9 cellular contexts compared by ENCODE assay signal in the genomic region with DNA sequence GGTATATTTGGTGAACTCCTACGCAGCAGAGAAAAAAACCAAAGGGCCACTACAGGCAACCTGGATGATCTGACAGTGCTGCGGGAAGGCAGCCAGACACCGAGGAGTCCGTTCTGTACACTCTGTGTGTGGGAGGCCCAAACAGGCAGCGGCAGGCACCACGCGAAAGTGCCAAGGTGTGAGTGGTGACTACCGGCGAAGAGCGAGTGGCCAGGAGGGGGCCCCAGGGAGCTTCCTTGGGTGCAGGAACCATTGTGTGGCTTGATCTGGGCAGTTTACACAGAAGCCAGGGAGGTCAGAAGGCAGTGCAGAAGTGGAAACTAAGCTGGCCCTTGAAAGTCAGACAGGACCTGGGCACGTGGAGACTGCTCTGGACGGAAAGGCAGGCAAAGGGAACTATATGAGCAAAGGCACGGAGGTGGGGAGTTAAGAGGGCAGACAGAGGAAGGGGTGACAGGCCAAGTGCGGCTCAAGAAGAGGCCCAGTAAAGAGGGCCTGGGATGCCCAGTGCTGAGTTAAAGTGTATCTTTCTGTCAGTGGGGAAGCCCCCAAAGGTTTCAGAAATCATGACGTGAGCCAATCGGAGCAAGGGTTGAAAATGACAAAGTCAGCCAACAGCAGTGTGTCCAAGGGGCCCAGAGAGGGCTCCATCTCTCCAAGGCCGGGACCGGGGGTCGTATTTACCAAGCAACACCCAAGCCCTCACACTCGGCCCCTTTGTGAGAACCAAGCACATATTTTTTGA. TPM values are rescaled to one million over a fixed set of nuclear protein-coding genes. Genes with fewer than 3 reads are reported as not detected.
A peak's percentile ranks its signal among the peaks of the same experiment; 100 is the strongest.
DNase-seq lines count a peak whose midpoint lies in the region; ATAC-seq, FAIRE-seq and TF ChIP-seq lines count a peak whose summit lies in the region.
"Had no signal": no experiment of that assay in that cellular context is flagged by ENCODE, and none has a peak within 500 bp of the region (broad histone marks: within the 10 kb centered on the region; RNA-seq: fewer than 3 reads in every experiment).

No MANE protein-coding gene starts in this region.

- H3K4me2 ChIP-seq in endothelial cell of umbilical vein (ENCODE audit: insufficient read depth, low read length): no peak overlapping the region

- no peaks in the 10 kb centered on the region for H3K27me3 ChIP-seq in endothelial cell of umbilical vein (ENCODE audit: control insufficient read depth in 2 of 2, insufficient read depth in 2 of 2, low read length in 2 of 2)

- no peak overlapping the region for H3K4me3 ChIP-seq in endothelial cell of umbilical vein (replicated peaks in 1 of 3; ENCODE audit: insufficient read depth in 1 of 3, low read depth in 1 of 3, low read length in 3 of 3)
- H3K4me3 ChIP-seq in urinary bladder (ENCODE audit: low read depth, low read length): no peak overlapping the region

- TF ChIP-seq POLR2A in endothelial cell of umbilical vein (IDR thresholded peaks at IDR 0.05; ENCODE audit: low read depth, low read length): no peak

- POLR2A ChIA-PET in endothelial cell of umbilical vein (lab: Charles Lee): no interaction called here

- H2AFZ ChIP-seq in endothelial cell of umbilical vein (ENCODE audit: low read depth, low read length): no peak overlapping the region

- H3K27ac Mint-ChIP-seq in HFFc6: peak overlapping the region; percentile 7; the same call in 1 of the 2 replicates
- peak overlapping the region; percentile 76 to 80 for H3K27ac Mint-ChIP-seq in natural killer cell

- peak; percentile 40 for FAIRE-seq in endothelial cell of umbilical vein (lab: Jason Lieb, UNC)
- FAIRE-seq: endometrium had no signal

- no peaks in the 10 kb centered on the region for H3K9me1 ChIP-seq in endothelial cell of umbilical vein (replicated peaks; ENCODE audit: control insufficient read depth, extremely low read depth, insufficient read depth, low read length)

- no peak overlapping the region for H3K4me3 Mint-ChIP-seq in HFFc6
- no peak overlapping the region for H3K4me3 Mint-ChIP-seq in natural killer cell

- no peaks in the 10 kb centered on the region for H3K9me3 ChIP-seq in endothelial cell of umbilical vein (replicated peaks; ENCODE audit: control insufficient read depth, insufficient read depth, low read length)

- H3K4me1 ChIP-seq in endothelial cell of umbilical vein (ENCODE audit: control insufficient read depth, extremely low read depth, insufficient read depth, low read length) (peaks cover 21% of the 10 kb centered on the region), urinary bladder (ENCODE audit: insufficient read depth) (no peaks in the 10 kb centered on the region)

- H3K36me3 Mint-ChIP-seq in HFFc6 (ENCODE audit: low read depth) (peaks cover 17% of the 10 kb centered on the region), natural killer cell (no peaks in the 10 kb centered on the region)

- peaks cover 2% of the 10 kb centered on the region for H3K27me3 Mint-ChIP-seq in HFFc6 (ENCODE audit: insufficient read depth)
- H3K27me3 Mint-ChIP-seq in natural killer cell (ENCODE audit: low read depth in 2 of 2): no peaks in the 10 kb centered on the region

- dilution Hi-C loops in endothelial cell of umbilical vein (cut with MboI; ENCODE audit: extremely low pct_ligation_motif_present, low sequenced_read_pairs): no loop called here

- H4K20me1 ChIP-seq in endothelial cell of umbilical vein (replicated peaks; ENCODE audit: control insufficient read depth, extremely low read depth, insufficient read depth, low read length): no peaks in the 10 kb centered on the region

- H3K79me2 ChIP-seq in endothelial cell of umbilical vein (ENCODE audit: control insufficient read depth, insufficient read depth, low read length): peaks cover 79% of the 10 kb centered on the region

- intact Hi-C loops in endothelial cell of umbilical vein (cut with micrococcal nuclease): loop anchor here (1.0 kb wide), 1 partner anchor 91 kb away; no protein-coding TSS in a partner anchor
- intact Hi-C loops in natural killer cell (cut with micrococcal nuclease): loop anchor here (1.0 to 10.0 kb wide), 2 partner anchors 87 to 91 kb away; no protein-coding TSS in a partner anchor

- H3K36me3 ChIP-seq in endothelial cell of umbilical vein (ENCODE audit: control insufficient read depth in 2 of 2, extremely low read depth in 1 of 2, insufficient read depth in 2 of 2, low read length in 2 of 2) (peaks cover 0 to 5% of the 10 kb centered on the region in 2 experiments), urinary bladder (ENCODE audit: insufficient read depth) (no peaks in the 10 kb centered on the region)

- TF ChIP-seq CTCF in HFFc6 (IDR thresholded peaks at IDR 0.05) (peak; percentile 68), endothelial cell of umbilical vein (IDR thresholded peaks at IDR 0.05; ENCODE audit: extremely low read depth in 1 of 2, insufficient read depth in 1 of 2, low read depth in 1 of 2, low read length in 2 of 2) (peak; percentile 52 to 71), natural killer cell (IDR thresholded peaks at IDR 0.05) (peak; percentile 27)

- peak; percentile 29 to 50 (median 49) for ATAC-seq in natural killer cell
- ATAC-seq in HG03571 (IDR thresholded peaks at IDR 0.05; ENCODE audit: unreplicated experiment): no peak

- H3K4me1 Mint-ChIP-seq in HFFc6 (ENCODE audit: low read depth) (peaks cover 47% of the 10 kb centered on the region), natural killer cell (peaks cover 58 to 67% of the 10 kb centered on the region in 2 donors)

- 75% methylated on average over 20 of the region's 20 CpGs for WGBS in urinary bladder

- DNase-seq in AML-193 (lab: John Stamatoyannopoulos, UW) (peak; percentile 12 to 34), HFFc6 (no peak), endothelial cell of umbilical vein (ENCODE audit: low read depth, low spot score) (peak; percentile 29), natural killer cell (peak; percentile 36), NCI-H2107 treated with DMSO at 0.1 percent for 48 hours (lab: John Stamatoyannopoulos, UW; ENCODE audit: unreplicated experiment) (no peak)
- DNase-seq in activated CD4-positive, alpha-beta T cell treated with anti-CD3 and anti-CD28 coated beads, Interleukin-2, amount 50 U/mL, for 48 hours: peak; percentile 58 to 61

- no TSS peak for BruUV-seq in endothelial cell of umbilical vein (replicated peaks; lab: Mats Ljungman, UMichigan)

- H3K27ac ChIP-seq in endothelial cell of umbilical vein (ENCODE audit: insufficient read depth, low read depth, low read length): no peak overlapping the region
- peak overlapping the region; percentile 42 for H3K27ac ChIP-seq in urinary bladder (ENCODE audit: low read depth)

- CTCF ChIA-PET in endothelial cell of umbilical vein (lab: Charles Lee): interaction anchor here (0.6 to 1.8 kb wide), 12 partner anchors 9 to 210 kb away, joined by 3 to 10 read pairs (median 4); partner anchors contain the start of gene TMEM184B

- no peak overlapping the region for H3K9ac ChIP-seq in endothelial cell of umbilical vein (replicated peaks; ENCODE audit: extremely low read depth, insufficient read depth, low read length)

- no peaks in the 10 kb centered on the region for H3K9me3 Mint-ChIP-seq in HFFc6
- no peaks in the 10 kb centered on the region for H3K9me3 Mint-ChIP-seq in natural killer cell

TF ChIP-seq in endothelial cell of umbilical vein, 7 proteins besides CTCF, POLR2A, EP300 and RAD21:
- TF ChIP-seq GATA2 (IDR thresholded peaks at IDR 0.05; ENCODE audit: insufficient read depth, insufficient read length, low read depth, low read length) (no peak), MYC (IDR thresholded peaks at IDR 0.05; ENCODE audit: low read depth, low read length) (no peak), FOS (IDR thresholded peaks at IDR 0.05; ENCODE audit: borderline replicate concordance, insufficient read depth, low read length) (no peak), POLR2AphosphoS5 (IDR thresholded peaks at IDR 0.05; ENCODE audit: insufficient read depth, low read depth, low read length) (no peak), JUN (IDR thresholded peaks at IDR 0.05; ENCODE audit: borderline replicate concordance, insufficient read depth, insufficient read length, low read depth) (no peak), EZH2 (IDR thresholded peaks at IDR 0.05; ENCODE audit: borderline replicate concordance, low read depth, low read length, severe bottlenecking) (no peak)
- TF ChIP-seq, protein P1, sequence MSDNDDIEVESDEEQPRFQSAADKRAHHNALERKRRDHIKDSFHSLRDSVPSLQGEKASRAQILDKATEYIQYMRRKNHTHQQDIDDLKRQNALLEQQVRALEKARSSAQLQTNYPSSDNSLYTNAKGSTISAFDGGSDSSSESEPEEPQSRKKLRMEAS (IDR thresholded peaks at IDR 0.05; ENCODE audit: insufficient read depth, insufficient read length): no peak
TF ChIP-seq in endothelial cell of umbilical vein: peak in this region for 0.

RNA-seq across cellular contexts. Expression of gene TMEM184B, which starts 10.6 kb away (rescaled TPM):
- total RNA-seq in HFFc6 (2021; fragmentation: NEBNext Ultra II Directional; extraction: Animal tissue kit (Norgen Biotek cat#: 25700)): 100 to 1,000 TPM; 104 to 125 (median 111) TPM
- 96.6 and 99.8 TPM in 2 replicates for total RNA-seq in endothelial cell of umbilical vein
- polyA plus RNA-seq in endothelial cell of umbilical vein: 72.5 and 88.8 TPM in 2 replicates
- polyA plus RNA-seq in endothelial cell of umbilical vein (2011; cell fraction: cytosol; rRNA removed): 51.8 and 64.2 TPM in 2 replicates
- 67.8 and 78.0 TPM in 2 replicates for polyA plus RNA-seq in endothelial cell of umbilical vein (2011; cell fraction: nucleus; rRNA removed)
- polyA plus RNA-seq in endothelial cell of umbilical vein (2012): 63.0 and 73.8 TPM in 2 replicates
- polyA minus RNA-seq in endothelial cell of umbilical vein: 54.4 and 68.6 TPM in 2 replicates
- polyA minus RNA-seq in endothelial cell of umbilical vein (2011; cell fraction: cytosol; rRNA and poly(A)+ RNA removed): 21.9 TPM
- 30.2 and 34.5 TPM in 2 replicates for polyA minus RNA-seq in endothelial cell of umbilical vein (2011; cell fraction: nucleus; rRNA and poly(A)+ RNA removed)
- 10 to 100 TPM; 58.1 to 72.5 (median 68.6) TPM for total RNA-seq in natural killer cell
- total RNA-seq in urinary bladder: 24.8 TPM
- 51.5 TPM for polyA plus RNA-seq in urinary bladder

RNA-seq across cellular contexts. Expression of gene CSNK1E, which starts 55.0 kb away (rescaled TPM):
- total RNA-seq in HFFc6 (2021; fragmentation: NEBNext Ultra II Directional; extraction: Animal tissue kit (Norgen Biotek cat#: 25700)): 100 to 1,000 TPM; 166 to 184 (median 172) TPM
- 261 and 262 TPM in 2 replicates for total RNA-seq in endothelial cell of umbilical vein
- polyA plus RNA-seq in endothelial cell of umbilical vein: 259 and 277 TPM in 2 replicates
- 219 and 257 TPM in 2 replicates for polyA plus RNA-seq in endothelial cell of umbilical vein (2011; cell fraction: cytosol; rRNA removed)
- polyA plus RNA-seq in endothelial cell of umbilical vein (2011; cell fraction: nucleus; rRNA removed): 481 and 548 TPM in 2 replicates
- polyA plus RNA-seq in endothelial cell of umbilical vein (2012): 120 and 135 TPM in 2 replicates
- polyA minus RNA-seq in endothelial cell of umbilical vein: 225 and 233 TPM in 2 replicates
- polyA minus RNA-seq in endothelial cell of umbilical vein (2011; cell fraction: cytosol; rRNA and poly(A)+ RNA removed): 116 TPM
- 119 and 139 TPM in 2 replicates for polyA minus RNA-seq in endothelial cell of umbilical vein (2011; cell fraction: nucleus; rRNA and poly(A)+ RNA removed)
- 100 to 1,000 TPM; 126 to 178 (median 149) TPM for total RNA-seq in natural killer cell
- total RNA-seq in urinary bladder: 71.4 TPM
- polyA plus RNA-seq in urinary bladder: 95.8 TPM

Comparison
In these comparisons a context has a peak if more than half of its experiments do, and no peak if none do; other contexts are left out.
1. DNase-seq: peak in AML-193 (2 of 2), activated CD4-positive, alpha-beta T cell treated with anti-CD3 and anti-CD28 coated beads, Interleukin-2, amount 50 U/mL, for 48 hours (2 of 2), endothelial cell of umbilical vein (single experiment) and natural killer cell (single experiment); none in HFFc6 (single experiment) and NCI-H2107 treated with DMSO at 0.1 percent for 48 hours (single experiment).
2. Peak in every context shown above with its lines, with median percentiles within 50 percentile points of each other: CTCF ChIP-seq.